Comparison of ENCODE assay signal across 1 cellular context in genomic region chr1:46616277-46617107, GRCh38.
TF ChIP-seq lines count a peak whose summit lies in the region.

Gene MOB3C, minus strand, starts transcription at chr1:46616811. Its CDS starts 3,490 bp downstream, at chr1:46613321.

TF ChIP-seq in K562, 482 proteins besides CTCF, POLR2A, EP300 and RAD21 (continued from another document and continues in another):
- TF ChIP-seq JUN (IDR thresholded peaks at IDR 0.05; ENCODE audit: borderline replicate concordance, low read depth, low read length) (no peak), JUN (CRISPR knock-in tag; IDR thresholded peaks at IDR 0.05; ENCODE audit: borderline replicate concordance) (0 out of 2 replicates have a peak, but pooled peaks have one; percentile 22), RBM17 (IDR thresholded peaks at IDR 0.05; ENCODE audit: borderline replicate concordance, low read depth, low read length) (no peak), TBL1XR1 (IDR thresholded peaks at IDR 0.05; ENCODE audit: low read length in 2 of 2) (no peak; a peak in 1 of 4 replicates), HDAC1 (IDR thresholded peaks at IDR 0.05) (0 out of 4 replicates have a peak, but pooled peaks of 1 of the 2 experiments have one; percentile 47), HMGN3 (IDR thresholded peaks at IDR 0.05; ENCODE audit: borderline replicate concordance, extremely low read depth, insufficient read length, low read depth, low read length) (peak; percentile 86), PCBP1 (IDR thresholded peaks at IDR 0.05; ENCODE audit: low read depth, low read length, poor library complexity, severe bottlenecking) (peak; percentile 84), L3MBTL2 (IDR thresholded peaks at IDR 0.05) (peak; percentile 90), ZNF398 (CRISPR knock-in tag; IDR thresholded peaks at IDR 0.05) (no peak), RHOXF2B (CRISPR knock-in tag; conservative IDR thresholded peaks at IDR 0.05) (no peak), CHD7 (IDR thresholded peaks at IDR 0.05; ENCODE audit: low read depth, low read length) (no peak), PHF8 (IDR thresholded peaks at IDR 0.05; ENCODE audit: borderline replicate concordance, low read length) (peak; percentile 92; the same call in 1 of the 2 replicates), NKRF (IDR thresholded peaks at IDR 0.05; ENCODE audit: borderline replicate concordance) (0 out of 2 replicates have a peak, but pooled peaks have one; percentile 42), GATA2 (CRISPR knock-in tag; IDR thresholded peaks at IDR 0.05) (no peak), BRF1 (IDR thresholded peaks at IDR 0.05; ENCODE audit: borderline replicate concordance, extremely low read depth, insufficient read length) (no peak), HNRNPL (IDR thresholded peaks at IDR 0.05; ENCODE audit: low read depth, low read length) (peak; percentile 78), MTA2 (IDR thresholded peaks at IDR 0.05; ENCODE audit: low read depth) (no peak), ETS1 (conservative IDR thresholded peaks at IDR 0.05; ENCODE audit: control insufficient read depth, low read depth, low read length) (peak; percentile 35; the same call in 1 of the 2 replicates), RERE (CRISPR knock-in tag; IDR thresholded peaks at IDR 0.05; ENCODE audit: borderline replicate concordance) (no peak), ELK1 (CRISPR knock-in tag; IDR thresholded peaks at IDR 0.05) (no peak), UBTF (IDR thresholded peaks at IDR 0.05; ENCODE audit: borderline replicate concordance in 1 of 2, low read depth in 2 of 2, low read length in 2 of 2) (0 out of 4 replicates have a peak, but pooled peaks have one; percentile 45 to 57), ZFX (CRISPR knock-in tag; IDR thresholded peaks at IDR 0.05) (peak; percentile 78)
